In genomic region chr16:2009791-2010510, GRCh38 we compare ENCODE assay signal across 1 cellular context.
TF ChIP-seq lines count a peak whose summit lies in the region.

Gene ZNF598, minus strand, starts transcription at chr16:2009821.

TF ChIP-seq in HEK293, 187 proteins besides CTCF, POLR2A, EP300 and RAD21 (continued from another document and continues in another):
- no peak for TF ChIP-seq PATZ1 (tag by site-specific recombination; IDR thresholded peaks at IDR 0.05)
- TF ChIP-seq ZNF10 (tag by site-specific recombination; IDR thresholded peaks at IDR 0.05): no peak
- no peak for TF ChIP-seq PRDM2 (tag by site-specific recombination; IDR thresholded peaks at IDR 0.05; ENCODE audit: borderline replicate concordance)
- TF ChIP-seq ZNF221 (tag by site-specific recombination; IDR thresholded peaks at IDR 0.05; ENCODE audit: borderline replicate concordance): no peak
- no peak for TF ChIP-seq ZFP41 (tag by site-specific recombination; IDR thresholded peaks at IDR 0.05; ENCODE audit: borderline replicate concordance)
- TF ChIP-seq ZNF19 (tag by site-specific recombination; IDR thresholded peaks at IDR 0.05; ENCODE audit: low read depth): no peak
- 0 out of 2 replicates have a peak, but pooled peaks have one; percentile 12 for TF ChIP-seq BCL11B (tag by site-specific recombination; IDR thresholded peaks at IDR 0.05; ENCODE audit: low read depth)
- no peak for TF ChIP-seq ZNF747 (tag by site-specific recombination; IDR thresholded peaks at IDR 0.05)
- no peak for TF ChIP-seq ZNF658 (tag by site-specific recombination; IDR thresholded peaks at IDR 0.05)
- no peak for TF ChIP-seq TCF7L2 (IDR thresholded peaks at IDR 0.05; ENCODE audit: borderline replicate concordance, low read depth, low read length)
- TF ChIP-seq BCL6B (tag by site-specific recombination; IDR thresholded peaks at IDR 0.05): no peak
- peak; percentile 72 for TF ChIP-seq ZNF2 (tag by site-specific recombination; IDR thresholded peaks at IDR 0.05)
- peak; percentile 78 for TF ChIP-seq ZNF692 (tag by site-specific recombination; IDR thresholded peaks at IDR 0.05)
- TF ChIP-seq ZNF600 (tag by site-specific recombination; IDR thresholded peaks at IDR 0.05): no peak
- TF ChIP-seq PRDM10 (tag by site-specific recombination; IDR thresholded peaks at IDR 0.05): peak; percentile 30
- no peak for TF ChIP-seq ZNF214 (tag by site-specific recombination; IDR thresholded peaks at IDR 0.05; ENCODE audit: borderline replicate concordance)
- no peak for TF ChIP-seq ZNF16 (tag by site-specific recombination; IDR thresholded peaks at IDR 0.05; ENCODE audit: low read depth)
- TF ChIP-seq ZNF24 (tag by site-specific recombination; IDR thresholded peaks at IDR 0.05): peak; percentile 74; the same call in 1 of the 2 replicates
- no peak for TF ChIP-seq ZBTB49 (tag by site-specific recombination; IDR thresholded peaks at IDR 0.05; ENCODE audit: low read depth)
- peak; percentile 78 for TF ChIP-seq ZFP37 (tag by site-specific recombination; IDR thresholded peaks at IDR 0.05)
- peak; percentile 49; the same call in 1 of the 2 replicates for TF ChIP-seq ZSCAN23 (tag by site-specific recombination; IDR thresholded peaks at IDR 0.05)
- TF ChIP-seq ZNF518A (tag by site-specific recombination; conservative IDR thresholded peaks at IDR 0.05; ENCODE audit: low read depth): peak; percentile 72
- no peak for TF ChIP-seq ZNF830 (tag by site-specific recombination; IDR thresholded peaks at IDR 0.05; ENCODE audit: low read depth)
- no peak for TF ChIP-seq ZBTB10 (tag by site-specific recombination; IDR thresholded peaks at IDR 0.05)
- TF ChIP-seq ZFP69B (tag by site-specific recombination; IDR thresholded peaks at IDR 0.05): peak; percentile 60; the same call in 1 of the 2 replicates
- 0 out of 2 replicates have a peak, but pooled peaks have one; percentile 5 for TF ChIP-seq ZFHX2 (tag by site-specific recombination; conservative IDR thresholded peaks at IDR 0.05)
- peak; percentile 39; the same call in 1 of the 2 replicates for TF ChIP-seq ZNF341 (tag by site-specific recombination; IDR thresholded peaks at IDR 0.05; ENCODE audit: low read depth)
